In the genomic region with DNA sequence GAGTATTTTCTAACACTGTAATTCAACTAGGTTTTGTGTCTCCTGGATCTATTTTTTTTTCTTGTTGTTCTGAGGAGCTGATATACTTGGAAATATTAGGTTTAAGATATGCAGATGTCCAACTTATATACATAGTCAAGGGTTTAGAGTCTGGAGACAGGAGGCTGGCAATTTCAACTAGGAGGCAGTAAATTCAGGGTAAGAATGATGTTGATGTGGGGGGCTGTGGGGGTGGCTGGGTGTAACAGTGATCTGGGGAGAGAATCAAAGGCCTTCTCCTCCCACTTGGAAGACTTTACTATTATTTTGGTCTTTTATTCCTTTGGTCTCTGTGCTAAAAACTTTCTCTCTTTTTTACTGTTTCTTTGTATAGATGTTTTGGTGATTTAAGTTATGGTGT, we compare ENCODE assay signal across 9 cellular contexts.
DNase-seq lines count a peak whose midpoint lies in the region; ATAC-seq, FAIRE-seq and TF ChIP-seq lines count a peak whose summit lies in the region.
"Had no signal": no experiment of that assay in that cellular context is flagged by ENCODE, and none has a peak within 500 bp of the region (broad histone marks: within the 10 kb centered on the region; RNA-seq: fewer than 3 reads in every experiment).

No MANE protein-coding gene starts in this region.

- ATAC-seq in activated CD4-positive, CD25-positive, alpha-beta regulatory T cell treated with anti-CD3 and anti-CD28 coated beads, Interleukin-2, amount 50 U/mL, for 24 hours = no peak

- no peak for TF ChIP-seq POLR2A in thyroid gland (IDR thresholded peaks at IDR 0.05)

- H3K36me3 Mint-ChIP-seq in activated naive CD4-positive, alpha-beta T cell treated with anti-CD3 and anti-CD28 coated beads, Interleukin-2, amount 50 U/mL, for 24 hours = peaks cover 14% of the 10 kb centered on the region
- no peaks in the 10 kb centered on the region for H3K36me3 Mint-ChIP-seq in chondrocyte (ENCODE audit: low read depth)

- no peak for FAIRE-seq in RCC 7860 (lab: Jason Lieb, UNC)

- no peaks in the 10 kb centered on the region for H3K27me3 Mint-ChIP-seq in activated naive CD4-positive, alpha-beta T cell treated with anti-CD3 and anti-CD28 coated beads, Interleukin-2, amount 50 U/mL, for 24 hours
- H3K27me3 Mint-ChIP-seq in chondrocyte (ENCODE audit: low read depth) = no peaks in the 10 kb centered on the region

- TF ChIP-seq CTCF in chondrocyte (IDR thresholded peaks at IDR 0.05) (no peak), thyroid gland (IDR thresholded peaks at IDR 0.05) (no peak)

- peak overlapping the region; percentile 70 for H3K27ac Mint-ChIP-seq in activated naive CD4-positive, alpha-beta T cell treated with anti-CD3 and anti-CD28 coated beads, Interleukin-2, amount 50 U/mL, for 24 hours
- H3K27ac Mint-ChIP-seq in chondrocyte (ENCODE audit: unreplicated experiment) = peak overlapping the region; percentile 23

- H3K4me1 ChIP-seq in mucosa of rectum (ENCODE audit: control insufficient read depth in 2 of 2, insufficient read depth in 2 of 2, low read length in 2 of 2) (peaks cover 15 to 36% of the 10 kb centered on the region in 2 donors), thyroid gland (peaks cover 25% of the 10 kb centered on the region in 2 donors)
- H3K4me1 ChIP-seq: testis had no signal

- intact Hi-C loops in thyroid gland (cut with DNase I) = no loop called here

- peaks cover 52% of the 10 kb centered on the region for H3K4me1 Mint-ChIP-seq in activated naive CD4-positive, alpha-beta T cell treated with anti-CD3 and anti-CD28 coated beads, Interleukin-2, amount 50 U/mL, for 24 hours
- peaks cover 20% of the 10 kb centered on the region for H3K4me1 Mint-ChIP-seq in chondrocyte (ENCODE audit: low read depth)

- no peaks in the 10 kb centered on the region for H3K27me3 ChIP-seq in mucosa of rectum (ENCODE audit: control insufficient read depth in 2 of 2, insufficient read depth in 2 of 2, low read length in 2 of 2)
- H3K27me3 ChIP-seq in thyroid gland = no peaks in the 10 kb centered on the region
- H3K27me3 ChIP-seq: testis had no signal

- DNase-seq in activated naive CD4-positive, alpha-beta T cell (lab: John Stamatoyannopoulos, UW) = no peak
- DNase-seq in chondrocyte (ENCODE audit: low spot score) = no peak
- DNase-seq in thyroid gland = no peak
- DNase-seq in RCC 7860 (ENCODE audit: low spot score) = no peak
- DNase-seq in NCI-H2081 (lab: John Stamatoyannopoulos, UW) = no peak

- H3K9me3 ChIP-seq in mucosa of rectum (ENCODE audit: control insufficient read depth in 2 of 2, low read length in 2 of 2) = no peaks in the 10 kb centered on the region
- H3K9me3 ChIP-seq in thyroid gland = no peaks in the 10 kb centered on the region
- H3K9me3 ChIP-seq: testis had no signal

- H3K4me3 ChIP-seq in mucosa of rectum (ENCODE audit: low read length in 2 of 2) (peak overlapping the region; percentile 55 to 63), thyroid gland (replicated peaks in 1 of 3) (no peak overlapping the region)
- H3K4me3 ChIP-seq: testis had no signal

- H3K36me3 ChIP-seq in mucosa of rectum (ENCODE audit: control insufficient read depth in 2 of 2, insufficient read depth in 2 of 2, low read length in 2 of 2) = peaks cover 7 to 9% of the 10 kb centered on the region in 2 donors
- no peaks in the 10 kb centered on the region for H3K36me3 ChIP-seq in thyroid gland

- H3K9ac ChIP-seq in mucosa of rectum (ENCODE audit: low read depth in 1 of 2, low read length in 2 of 2) = peak overlapping the region in 1 of 2 donors; percentile 54

- no peak overlapping the region for H3K4me3 Mint-ChIP-seq in activated naive CD4-positive, alpha-beta T cell treated with anti-CD3 and anti-CD28 coated beads, Interleukin-2, amount 50 U/mL, for 24 hours
- peak overlapping the region; percentile 55 for H3K4me3 Mint-ChIP-seq in chondrocyte (ENCODE audit: unreplicated experiment)

- no peaks in the 10 kb centered on the region for H3K9me3 Mint-ChIP-seq in activated naive CD4-positive, alpha-beta T cell treated with anti-CD3 and anti-CD28 coated beads, Interleukin-2, amount 50 U/mL, for 24 hours
- H3K9me3 Mint-ChIP-seq in chondrocyte (ENCODE audit: low read depth) = no peaks in the 10 kb centered on the region

- H3K27ac ChIP-seq in mucosa of rectum (ENCODE audit: low read depth in 2 of 2, low read length in 2 of 2) (peak overlapping the region; percentile 49 to 73), thyroid gland (peak overlapping the region in 2 of 3 donors; percentile 36 to 67)

Comparison
In these comparisons a context has a peak if more than half of its experiments do, and no peak if none do; other contexts are left out.
1. H3K4me3 ChIP-seq: peak in mucosa of rectum (2 of 2); none in thyroid gland (0 of 3).